12 cellular contexts compared by ENCODE assay signal in the genomic region with DNA sequence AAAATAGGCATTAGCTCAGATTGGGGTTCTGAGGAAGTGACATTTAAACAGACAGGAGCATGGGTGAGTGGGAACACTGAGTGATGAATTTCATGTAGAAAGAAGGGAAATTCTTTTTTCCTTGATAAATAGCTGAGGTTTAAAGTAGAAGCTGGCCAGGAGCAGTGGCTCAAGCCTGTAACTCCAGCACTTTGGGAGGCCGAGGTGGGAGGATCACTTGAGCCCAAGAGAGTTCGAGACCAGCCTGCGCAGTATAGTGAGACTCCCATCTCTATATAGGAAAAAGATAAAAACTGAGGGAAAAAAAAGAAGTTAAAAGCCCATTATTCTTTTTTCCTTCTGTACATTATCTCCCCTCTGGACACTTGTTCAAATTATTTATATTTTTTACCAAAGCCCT. TPM values are rescaled to one million over a fixed set of nuclear protein-coding genes. Genes with fewer than 3 reads are reported as not detected.
DNase-seq lines count a peak whose midpoint lies in the region; ATAC-seq and TF ChIP-seq lines count a peak whose summit lies in the region.
"Had no signal": no experiment of that assay in that cellular context is flagged by ENCODE, and none has a peak within 500 bp of the region (broad histone marks: within the 10 kb centered on the region; RNA-seq: fewer than 3 reads in every experiment).

No MANE protein-coding gene starts in this region.

- peak overlapping the region; percentile 85 for H3K27ac Mint-ChIP-seq in activated CD4-positive, alpha-beta T cell treated with anti-CD3 and anti-CD28 coated beads, Interleukin-2, amount 10 ng/mL, durations not matched to agents 24 days and 14 days
- H3K27ac Mint-ChIP-seq in endodermal cell, result peak overlapping the region; percentile 19
- peak overlapping the region; percentile 99 for H3K27ac Mint-ChIP-seq in stimulated activated effector memory CD8-positive, alpha-beta T cell treated with anti-CD3 and anti-CD28 coated beads, Interleukin-12 subunit alpha, Interleukin-12 subunit beta, amount 100 ng/mL, for 72 hours

- H3K36me3 ChIP-seq in endodermal cell (ENCODE audit: control insufficient read depth, insufficient read depth, low read length), result peaks cover 53% of the 10 kb centered on the region

- H3K4me3 ChIP-seq in endodermal cell (ENCODE audit: low read length), result peak overlapping the region; percentile 14

- ATAC-seq in stimulated activated effector memory CD8-positive, alpha-beta T cell treated with anti-CD3 and anti-CD28 coated beads, Interleukin-12 subunit alpha, Interleukin-12 subunit beta, amount 100 ng/mL, for 72 hours, result no peak

- H3K4me3 Mint-ChIP-seq in activated CD4-positive, alpha-beta T cell treated with anti-CD3 and anti-CD28 coated beads, Interleukin-2, amount 10 ng/mL, durations not matched to agents 24 days and 14 days, result peak overlapping the region; percentile 96
- H3K4me3 Mint-ChIP-seq in endodermal cell, result no peak overlapping the region
- peak overlapping the region; percentile 96 for H3K4me3 Mint-ChIP-seq in stimulated activated effector memory CD8-positive, alpha-beta T cell treated with anti-CD3 and anti-CD28 coated beads, Interleukin-12 subunit alpha, Interleukin-12 subunit beta, amount 100 ng/mL, for 72 hours

- H3K4me1 Mint-ChIP-seq in activated CD4-positive, alpha-beta T cell treated with anti-CD3 and anti-CD28 coated beads, Interleukin-2, amount 10 ng/mL, durations not matched to agents 24 days and 14 days, result peaks cover 75% of the 10 kb centered on the region
- peaks cover 48% of the 10 kb centered on the region for H3K4me1 Mint-ChIP-seq in endodermal cell
- H3K4me1 Mint-ChIP-seq in stimulated activated effector memory CD8-positive, alpha-beta T cell treated with anti-CD3 and anti-CD28 coated beads, Interleukin-12 subunit alpha, Interleukin-12 subunit beta, amount 100 ng/mL, for 72 hours, result peaks cover 78% of the 10 kb centered on the region

- no peaks in the 10 kb centered on the region for H3K9me3 Mint-ChIP-seq in activated CD4-positive, alpha-beta T cell treated with anti-CD3 and anti-CD28 coated beads, Interleukin-2, amount 10 ng/mL, durations not matched to agents 24 days and 14 days
- no peaks in the 10 kb centered on the region for H3K9me3 Mint-ChIP-seq in endodermal cell
- no peaks in the 10 kb centered on the region for H3K9me3 Mint-ChIP-seq in stimulated activated effector memory CD8-positive, alpha-beta T cell treated with anti-CD3 and anti-CD28 coated beads, Interleukin-12 subunit alpha, Interleukin-12 subunit beta, amount 100 ng/mL, for 72 hours

- H3K36me3 Mint-ChIP-seq in activated CD4-positive, alpha-beta T cell treated with anti-CD3 and anti-CD28 coated beads, Interleukin-2, amount 10 ng/mL, durations not matched to agents 24 days and 14 days (ENCODE audit: low read depth), result peaks cover 72% of the 10 kb centered on the region
- peaks cover 37% of the 10 kb centered on the region for H3K36me3 Mint-ChIP-seq in endodermal cell (ENCODE audit: low read depth)
- peaks cover 100% of the 10 kb centered on the region for H3K36me3 Mint-ChIP-seq in stimulated activated effector memory CD8-positive, alpha-beta T cell treated with anti-CD3 and anti-CD28 coated beads, Interleukin-12 subunit alpha, Interleukin-12 subunit beta, amount 100 ng/mL, for 72 hours

- TF ChIP-seq CTCF in RWPE1 (conservative IDR thresholded peaks at IDR 0.05; ENCODE audit: low read depth), result no peak
- no peak for TF ChIP-seq CTCF in endodermal cell (conservative IDR thresholded peaks at IDR 0.05)

- H3K27me3 ChIP-seq in endodermal cell (ENCODE audit: control insufficient read depth, insufficient read depth, low read length, poor library complexity, severe bottlenecking), result no peaks in the 10 kb centered on the region

- WGBS in endodermal cell (ENCODE audit: insufficient coverage in 1 of 2, insufficient read length in 1 of 2), 2 experiments, result 57 to 100% methylated on average over 1 to 3 of the region's 3 CpGs

- POLR2A ChIA-PET in RWPE1 (lab: Yijun Ruan, JAX; ENCODE audit: low non-redundant PET), result no interaction called here

- peak overlapping the region; percentile 22 for H3K9ac ChIP-seq in endodermal cell (ENCODE audit: extremely low read depth, low read length, poor library complexity, severe bottlenecking)

- no peaks in the 10 kb centered on the region for H3K9me3 ChIP-seq in endodermal cell (ENCODE audit: control insufficient read depth, low read length)

- DNase-seq in activated CD4-positive, alpha-beta T cell treated with anti-CD3 and anti-CD28 coated beads, Interleukin-2, amount 10 ng/mL, durations not matched to agents 24 days and 14 days, result no peak
- no peak for DNase-seq in activated CD4-positive, alpha-beta T cell treated with anti-CD3 and anti-CD28 coated beads, Interleukin-2, amount 50 U/mL, for 4 hours
- DNase-seq in RWPE1 (ENCODE audit: low spot score), result no peak
- no peak for DNase-seq in endodermal cell
- DNase-seq in stimulated activated effector memory CD8-positive, alpha-beta T cell treated with anti-CD3 and anti-CD28 coated beads, Interleukin-12 subunit alpha, Interleukin-12 subunit beta, amount 100 ng/mL, for 72 hours (ENCODE audit: low spot score in 2 of 2), result no peak
- DNase-seq in NCI-H1417 (lab: John Stamatoyannopoulos, UW), result no peak
- DNase-seq in GM19240 (ENCODE audit: insufficient read length, low spot score), result no peak
- DNase-seq in activated CD8-positive, alpha-beta memory T cell treated with anti-CD3 and anti-CD28 coated beads, Interleukin-2, amount 50 U/mL, for 4 hours, result no peak
- DNase-seq: activated CD4-positive, alpha-beta T cell treated with anti-CD3 and anti-CD28 coated beads, Interleukin-2, amount 50 U/mL, for 48 hours; retina had no signal

- peak overlapping the region; percentile 50; the same call in 1 of the 2 replicates for H3K27ac ChIP-seq in RWPE1
- no peak overlapping the region for H3K27ac ChIP-seq in endodermal cell (ENCODE audit: low read depth, low read length)

- H3K27me3 Mint-ChIP-seq in activated CD4-positive, alpha-beta T cell treated with anti-CD3 and anti-CD28 coated beads, Interleukin-2, amount 10 ng/mL, durations not matched to agents 24 days and 14 days, result no peaks in the 10 kb centered on the region
- H3K27me3 Mint-ChIP-seq in endodermal cell (ENCODE audit: insufficient read depth), result no peaks in the 10 kb centered on the region

- H3K4me1 ChIP-seq in endodermal cell (ENCODE audit: control insufficient read depth, insufficient read depth, low read length), result peaks cover 10% of the 10 kb centered on the region

- CTCF ChIA-PET in RWPE1 (lab: Yijun Ruan, JAX), result interaction anchor here (0.5 kb wide), 1 partner anchor 18 kb away, joined by 3 read pairs; no protein-coding TSS in a partner anchor

- intact Hi-C loops in activated CD4-positive, alpha-beta T cell treated with anti-CD3 and anti-CD28 coated beads, Interleukin-2, amount 10 ng/mL, durations not matched to agents 24 days and 14 days (cut with micrococcal nuclease), result loop anchor here (5.0 kb wide), 1 partner anchor 598 kb away; no protein-coding TSS in a partner anchor

RNA-seq across cellular contexts. Expression of gene HNRNPF, which starts 9.1 kb away (rescaled TPM):
- total RNA-seq in activated CD4-positive, alpha-beta T cell treated with anti-CD3 and anti-CD28 coated beads, Interleukin-2, amount 10 ng/mL, durations not matched to agents 24 days and 14 days, result 513 and 516 TPM in 2 replicates
- total RNA-seq in endodermal cell, result 100 to 1,000 TPM; 283 to 299 TPM
- 222 TPM for polyA plus RNA-seq in endodermal cell (2013, experiment 1 of 2)
- 193 TPM for polyA plus RNA-seq in endodermal cell (2013, experiment 2 of 2)

RNA-seq across cellular contexts. Expression of gene FXYD4, which starts 28.5 kb away (rescaled TPM):
- total RNA-seq in activated CD4-positive, alpha-beta T cell treated with anti-CD3 and anti-CD28 coated beads, Interleukin-2, amount 10 ng/mL, durations not matched to agents 24 days and 14 days, result not detected in 2 replicates
- under 1 TPM in 1 of 2 donors, not detected in 1; 0.97 TPM for total RNA-seq in endodermal cell
- polyA plus RNA-seq in endodermal cell (2013, experiment 1 of 2), result not detected
- not detected for polyA plus RNA-seq in endodermal cell (2013, experiment 2 of 2)
- total RNA-seq: cardiac septum, liver had no signal
- polyA plus RNA-seq: liver had no signal

RNA-seq across cellular contexts. Expression of gene ZNF487, which starts 37.0 kb away (rescaled TPM):
- total RNA-seq in activated CD4-positive, alpha-beta T cell treated with anti-CD3 and anti-CD28 coated beads, Interleukin-2, amount 10 ng/mL, durations not matched to agents 24 days and 14 days, result 1.5 and 1.6 TPM in 2 replicates
- total RNA-seq in endodermal cell, result 1 to 10 TPM; 3.8 to 6.6 TPM
- 3.8 TPM for polyA plus RNA-seq in endodermal cell (2013, experiment 1 of 2)
- polyA plus RNA-seq in endodermal cell (2013, experiment 2 of 2), result 5.3 TPM

Comparison
In these comparisons a context has a peak if more than half of its experiments do, and no peak if none do; other contexts are left out.
1. H3K27ac Mint-ChIP-seq: peak in every context shown above with its lines; median percentile 99 in stimulated activated effector memory CD8-positive, alpha-beta T cell treated with anti-CD3 and anti-CD28 coated beads, Interleukin-12 subunit alpha, Interleukin-12 subunit beta, amount 100 ng/mL, for 72 hours; 85 in activated CD4-positive, alpha-beta T cell treated with anti-CD3 and anti-CD28 coated beads, Interleukin-2, amount 10 ng/mL, durations not matched to agents 24 days and 14 days; 19 in endodermal cell.